Comparison of ENCODE assay signal across 9 cellular contexts in genomic region chr6:99282479-99283062, GRCh38.
DNase-seq lines count a peak whose midpoint lies in the region; ATAC-seq and TF ChIP-seq lines count a peak whose summit lies in the region.
"Had no signal": no experiment of that assay in that cellular context is flagged by ENCODE, and none has a peak within 500 bp of the region (broad histone marks: within the 10 kb centered on the region; RNA-seq: fewer than 3 reads in every experiment).

No MANE protein-coding gene starts in this region.

- peak; percentile 46 for TF ChIP-seq CTCF in cardiac fibroblast (IDR thresholded peaks at IDR 0.05; ENCODE audit: low read depth, low read length)

- DNase-seq in NCI-H510A treated with DMSO at 0.1 percent for 48 hours (lab: John Stamatoyannopoulos, UW) (peak; percentile 10), NCI-H510A (lab: John Stamatoyannopoulos, UW) (no peak), NCI-H1694 treated with DMSO at 0.1 percent for 48 hours (lab: John Stamatoyannopoulos, UW) (peak; percentile 35), cardiac fibroblast (ENCODE audit: low read depth in 2 of 2) (peak; percentile 35 to 36), renal cortical epithelial cell (ENCODE audit: low read depth) (peak; percentile 34), 8988T (no peak)
- no peak for DNase-seq in activated T-cell treated with anti-CD3 and anti-CD28 coated beads, Interleukin-2, amount 50 U/mL, for 1 hour

- ATAC-seq in HG03108 (IDR thresholded peaks at IDR 0.05; ENCODE audit: unreplicated experiment): no peak

- H3K4me3 ChIP-seq in cardiac fibroblast (replicated peaks in 1 of 2; ENCODE audit: low read depth in 2 of 2, low read length in 2 of 2): no peak overlapping the region
- H3K4me3 ChIP-seq: lung had no signal

Comparison
In these comparisons a context has a peak if more than half of its experiments do, and no peak if none do; other contexts are left out.
1. DNase-seq: peak in NCI-H510A treated with DMSO at 0.1 percent for 48 hours (single experiment), NCI-H1694 treated with DMSO at 0.1 percent for 48 hours (single experiment), cardiac fibroblast (2 of 2) and renal cortical epithelial cell (single experiment); none in NCI-H510A (single experiment), 8988T (single experiment) and activated T-cell treated with anti-CD3 and anti-CD28 coated beads, Interleukin-2, amount 50 U/mL, for 1 hour (single experiment).